Comparison of ENCODE assay signal across 26 cellular contexts in genomic region chr1:77292551-77292950, GRCh38.
"Had no signal": no experiment of that assay in that cellular context is flagged by ENCODE, and none has a peak within 500 bp of the region (broad histone marks: within the 10 kb centered on the region; RNA-seq: fewer than 3 reads in every experiment).

No MANE protein-coding gene starts in this region.

- H3K4me3 ChIP-seq: left lung, lower lobe of right lung, ovary, right atrium auricular region, right lobe of liver, skin epidermis, stomach, testis, thyroid gland, transverse colon, upper lobe of left lung, vagina had no signal

- H3K4me1 ChIP-seq: left lung, lower lobe of right lung, right atrium auricular region, right lobe of liver, stomach, testis, thyroid gland, transverse colon, upper lobe of left lung, vagina had no signal

- H3K27me3 Mint-ChIP-seq: naive thymus-derived CD4-positive, alpha-beta T cell; natural killer cell treated with Interleukin-12 subunit alpha and Interleukin-12 subunit beta and Interleukin-15 and Interleukin-18, amount 100 ng/mL, for 72 hours had no signal

- DNase-seq: hypothalamus; immature natural killer cell; kidney; left colon; left lung; lower lobe of right lung; mammary epithelial cell; mesenchymal stem cell; naive thymus-derived CD4-positive, alpha-beta T cell; ovary; right lobe of liver; stimulated activated CD4-positive, alpha-beta T cell treated with anti-CD3 and anti-CD28 coated beads, Interleukin-12 subunit alpha, Interleukin-12 subunit beta, amount 100 ng/mL, for 4 hours; stimulated activated CD4-positive, alpha-beta T cell treated with anti-CD3 and anti-CD28 coated beads, Interleukin-4, amount 100 ng/mL, for 24 hours; stimulated activated naive CD4-positive, alpha-beta T cell; stomach; testis; thyroid gland; transverse colon; upper lobe of left lung had no signal

- H3K27ac Mint-ChIP-seq: immature natural killer cell; natural killer cell treated with Interleukin-12 subunit alpha and Interleukin-12 subunit beta and Interleukin-15 and Interleukin-18, amount 100 ng/mL, for 72 hours; progenitor cell of endocrine pancreas; stimulated activated effector memory CD8-positive, alpha-beta T cell treated with anti-CD3 and anti-CD28 coated beads, Interleukin-12 subunit alpha, Interleukin-12 subunit beta, amount 100 ng/mL, for 72 hours had no signal

- ATAC-seq: left colon; left lung; lower lobe of right lung; naive thymus-derived CD4-positive, alpha-beta T cell; natural killer cell treated with Interleukin-12 subunit alpha and Interleukin-12 subunit beta and Interleukin-15 and Interleukin-18, amount 100 ng/mL, for 72 hours; right lobe of liver; stimulated activated effector memory CD8-positive, alpha-beta T cell treated with anti-CD3 and anti-CD28 coated beads, Interleukin-12 subunit alpha, Interleukin-12 subunit beta, amount 100 ng/mL, for 72 hours had no signal

- H3K36me3 ChIP-seq: left lung, lower lobe of right lung, ovary, right atrium auricular region, right lobe of liver, stomach, thyroid gland, transverse colon, upper lobe of left lung, vagina had no signal

- H3K9me3 ChIP-seq: left lung, lower lobe of right lung, ovary, right atrium auricular region, right lobe of liver, stomach, testis, thyroid gland, transverse colon, upper lobe of left lung, vagina had no signal

- H3K4me1 Mint-ChIP-seq: stimulated activated effector memory CD8-positive, alpha-beta T cell treated with anti-CD3 and anti-CD28 coated beads, Interleukin-12 subunit alpha, Interleukin-12 subunit beta, amount 100 ng/mL, for 72 hours had no signal

- H3K27me3 ChIP-seq: ovary, right atrium auricular region, right lobe of liver, stomach, testis, thyroid gland, transverse colon, upper lobe of left lung, vagina had no signal

- FAIRE-seq: islet of Langerhans, kidney had no signal

- H3K9me3 Mint-ChIP-seq: immature natural killer cell; naive thymus-derived CD4-positive, alpha-beta T cell; natural killer cell treated with Interleukin-12 subunit alpha and Interleukin-12 subunit beta and Interleukin-15 and Interleukin-18, amount 100 ng/mL, for 72 hours; stimulated activated effector memory CD8-positive, alpha-beta T cell treated with anti-CD3 and anti-CD28 coated beads, Interleukin-12 subunit alpha, Interleukin-12 subunit beta, amount 100 ng/mL, for 72 hours had no signal

- H3K27ac ChIP-seq: left lung, lower lobe of right lung, ovary, right atrium auricular region, right lobe of liver, skin epidermis, stomach, testis, thyroid gland, transverse colon, upper lobe of left lung, vagina had no signal

- H3K4me3 Mint-ChIP-seq: immature natural killer cell; naive thymus-derived CD4-positive, alpha-beta T cell; natural killer cell treated with Interleukin-12 subunit alpha and Interleukin-12 subunit beta and Interleukin-15 and Interleukin-18, amount 100 ng/mL, for 72 hours; stimulated activated effector memory CD8-positive, alpha-beta T cell treated with anti-CD3 and anti-CD28 coated beads, Interleukin-12 subunit alpha, Interleukin-12 subunit beta, amount 100 ng/mL, for 72 hours had no signal
